Comparison of ENCODE assay signal across 28 cellular contexts in genomic region chr3:82520846-82521245, GRCh38.
"Had no signal": no experiment of that assay in that cellular context is flagged by ENCODE, and none has a peak within 500 bp of the region (broad histone marks: within the 10 kb centered on the region; RNA-seq: fewer than 3 reads in every experiment).

No MANE protein-coding gene starts in this region.

- ATAC-seq: activated CD4-positive, alpha-beta T cell treated with anti-CD3 and anti-CD28 coated beads for 36 hours; activated CD8-positive, alpha-beta memory T cell treated with anti-CD3 and anti-CD28 coated beads, Interleukin-2, amount 10 ng/mL, durations not matched to agents 7 days and 5 days; activated CD8-positive, alpha-beta T cell treated with anti-CD3 and anti-CD28 coated beads, Interleukin-2, amount 10 ng/mL, durations not matched to agents 7 days and 5 days; effector memory CD8-positive, alpha-beta T cell; foreskin keratinocyte; gastrocnemius medialis; heart left ventricle had no signal

- H3K4me3 ChIP-seq: coronary artery, esophagus muscularis mucosa, gastrocnemius medialis, heart left ventricle had no signal

- H3K4me1 ChIP-seq: esophagus muscularis mucosa, foreskin keratinocyte, gastrocnemius medialis, heart left ventricle had no signal

- H3K36me3 ChIP-seq: brain microvascular endothelial cell, esophagus muscularis mucosa, gastrocnemius medialis, heart left ventricle had no signal

- H3K9me3 ChIP-seq: esophagus muscularis mucosa, gastrocnemius medialis had no signal

- DNase-seq: activated CD4-positive, alpha-beta memory T cell treated with anti-CD3 and anti-CD28 coated beads for 36 hours; activated CD4-positive, alpha-beta T cell treated with anti-CD3 and anti-CD28 coated beads for 36 hours; activated CD4-positive, alpha-beta T cell treated with anti-CD3 and anti-CD28 coated beads, Interleukin-2, amount 10 ng/mL, durations not matched to agents 24 days and 14 days; activated CD4-positive, CD25-positive, alpha-beta regulatory T cell; activated CD4-positive, CD25-positive, alpha-beta regulatory T cell treated with anti-CD3 and anti-CD28 coated beads, Interleukin-2, amount 50 U/mL, for 72 hours; activated CD8-positive, alpha-beta memory T cell treated with anti-CD3 and anti-CD28 coated beads, Interleukin-2, amount 10 ng/mL, durations not matched to agents 7 days and 5 days; activated CD8-positive, alpha-beta memory T cell treated with anti-CD3 and anti-CD28 coated beads, Interleukin-2, amount 50 U/mL, for 4 hours; activated CD8-positive, alpha-beta T cell treated with anti-CD3 and anti-CD28 coated beads, Interleukin-2, amount 10 ng/mL, durations not matched to agents 7 days and 5 days; activated gamma-delta T cell treated with Interleukin-2 at 50 U/mL for 16 hours; activated naive CD4-positive, alpha-beta T cell treated with anti-CD3 and anti-CD28 coated beads, Interleukin-2, amount 50 U/mL, for 16 hours; activated naive CD4-positive, alpha-beta T cell treated with Interleukin-2 at 50 U/mL for 16 hours; activated T-cell treated with anti-CD3 and anti-CD28 coated beads, Interleukin-2, amount 50 U/mL, for 1 hour; activated T-cell treated with anti-CD3 and anti-CD28 coated beads, Interleukin-2, amount 50 U/mL, for 48 hours; amniotic stem cell; anterior cingulate cortex; brain microvascular endothelial cell; effector CD4-positive, alpha-beta T cell; effector memory CD8-positive, alpha-beta T cell; erythroblast; foreskin keratinocyte; gastrocnemius medialis; glutamatergic neuron; heart left ventricle; hypothalamus had no signal

- H3K27me3 ChIP-seq: brain microvascular endothelial cell, esophagus muscularis mucosa, foreskin keratinocyte, gastrocnemius medialis, heart left ventricle had no signal

- H3K27ac ChIP-seq: brain microvascular endothelial cell, coronary artery, esophagus muscularis mucosa, foreskin keratinocyte, gastrocnemius medialis, heart left ventricle had no signal

- FAIRE-seq: astrocyte, bronchial epithelial cell had no signal
